ENCODE assay signal across 8 cellular contexts in genomic region chr6:161273356-161273751, GRCh38. TPM values are rescaled to one million over a fixed set of nuclear protein-coding genes. Genes with fewer than 3 reads are reported as not detected.
A peak's percentile ranks its signal among the peaks of the same experiment; 100 is the strongest.
DNase-seq lines count a peak whose midpoint lies in the region; ATAC-seq and TF ChIP-seq lines count a peak whose summit lies in the region.

No MANE protein-coding gene starts in this region.

- TF ChIP-seq CTCF in HFFc6 (IDR thresholded peaks at IDR 0.05): no peak
- no peak for TF ChIP-seq CTCF in ascending aorta (IDR thresholded peaks at IDR 0.05)
- TF ChIP-seq CTCF in spleen (IDR thresholded peaks at IDR 0.05 in 8 of 11, conservative IDR thresholded peaks at IDR 0.05 in 3 of 11): no peak

- H3K9me3 ChIP-seq in SJCRH30 (replicated peaks): no peaks in the 10 kb centered on the region
- H3K9me3 ChIP-seq in ascending aorta: no peaks in the 10 kb centered on the region
- H3K9me3 ChIP-seq in spleen: no peaks in the 10 kb centered on the region

- H3K4me3 Mint-ChIP-seq in HFFc6: peak overlapping the region; percentile 97

- peak overlapping the region; percentile 95 for H3K27ac Mint-ChIP-seq in HFFc6

- H3K27me3 ChIP-seq in SJCRH30 (no peaks in the 10 kb centered on the region), ascending aorta (no peaks in the 10 kb centered on the region), spleen (replicated peaks in 1 of 7) (no peaks in the 10 kb centered on the region)

- no peaks in the 10 kb centered on the region for H3K36me3 ChIP-seq in SJCRH30
- H3K36me3 ChIP-seq in ascending aorta: no peaks in the 10 kb centered on the region
- H3K36me3 ChIP-seq in spleen: no peaks in the 10 kb centered on the region

- no peaks in the 10 kb centered on the region for H3K9me3 Mint-ChIP-seq in HFFc6

- intact Hi-C loops in ascending aorta (cut with DNase I) (loop anchor here (5.0 to 10.0 kb wide), 3 partner anchors 281 to 1454 kb away; partner anchors contain the start of genes MAP3K4, PACRG and PRKN), spleen (cut with DNase I; ENCODE audit: low total_unique reads) (no loop called here)

- H3K4me1 ChIP-seq in SJCRH30 (peaks cover 3% of the 10 kb centered on the region; the same call in 1 of the 2 replicates), ascending aorta (peaks cover 0 to 4% of the 10 kb centered on the region in 2 donors), spleen (peaks cover 0 to 36% (median 13%) of the 10 kb centered on the region in 6 donors)

- peaks cover 7% of the 10 kb centered on the region; the same call in 1 of the 2 replicates for H3K36me3 Mint-ChIP-seq in HFFc6 (ENCODE audit: low read depth)

- ATAC-seq in HG03442 (IDR thresholded peaks at IDR 0.05; ENCODE audit: unreplicated experiment): no peak

- peaks cover 38% of the 10 kb centered on the region for H3K4me1 Mint-ChIP-seq in HFFc6 (ENCODE audit: low read depth)

- H3K4me3 ChIP-seq in SJCRH30: peak overlapping the region; percentile 68
- H3K4me3 ChIP-seq in ascending aorta: peak overlapping the region; percentile 74 to 79
- H3K4me3 ChIP-seq in spleen: peak overlapping the region; percentile 45 to 78 (median 58)

- H3K27me3 Mint-ChIP-seq in HFFc6 (ENCODE audit: insufficient read depth): peaks cover 4% of the 10 kb centered on the region; the same call in 1 of the 2 replicates

- 0 to 3% (median 0%) methylated on average over 10 to 11 of the region's 11 CpGs for WGBS in spleen, 5 donors

- DNase-seq in COR-L47 (lab: John Stamatoyannopoulos, UW) (peak; percentile 36), HFFc6 (peak; percentile 44), SJCRH30 (no peak), ascending aorta (ENCODE audit: low spot score in 2 of 2) (no peak), hepatic stellate cell (ENCODE audit: low spot score) (peak; percentile 43), spleen (no peak), AML-193 (lab: John Stamatoyannopoulos, UW) (no peak)

- peak overlapping the region; percentile 16; the same call in 1 of the 2 replicates for H3K27ac ChIP-seq in SJCRH30
- H3K27ac ChIP-seq in ascending aorta: peak overlapping the region; percentile 52 to 56
- peak overlapping the region in 6 of 8 donors; percentile 60 to 80 (median 74) for H3K27ac ChIP-seq in spleen

- TF ChIP-seq POLR2A in spleen (IDR thresholded peaks at IDR 0.05): no peak

RNA-seq across cellular contexts. Expression of gene AGPAT4, which starts 0.5 kb away (rescaled TPM):
- 1 to 10 TPM; 2.3 to 4.0 (median 2.7) TPM for total RNA-seq in HFFc6 (2021; fragmentation: NEBNext Ultra II Directional; extraction: Animal tissue kit (Norgen Biotek cat#: 25700))
- total RNA-seq in SJCRH30 (2014; rRNA removed; shearing (Covaris generic)): 13.2 and 16.7 TPM in 2 replicates
- total RNA-seq in ascending aorta (6.8 TPM), spleen (10 to 100 TPM in 4 of 7 donors, 1 to 10 TPM in 3; 6.8 to 16.8 (median 10.3) TPM)
- polyA plus RNA-seq in spleen: 1 to 10 TPM in 2 of 3 donors, under 1 TPM in 1; 0.80 to 2.3 (median 1.2) TPM

Comparison
In these comparisons a context has a peak if more than half of its experiments do, and no peak if none do; other contexts are left out.
1. DNase-seq: peak in COR-L47 (single experiment), HFFc6 (single experiment) and hepatic stellate cell (single experiment); none in SJCRH30 (0 of 2), ascending aorta (0 of 2), spleen (single experiment) and AML-193 (0 of 2).
2. H3K27ac ChIP-seq: peak in every context shown above with its lines; median percentile 74 in spleen; 54 in ascending aorta; 16 in SJCRH30.
3. Peak in every context shown above with its lines, with median percentiles within 50 percentile points of each other: H3K4me3 ChIP-seq.